ENCODE assay signal across 10 cellular contexts in genomic region chr1:208203848-208204609, GRCh38. TPM values are rescaled to one million over a fixed set of nuclear protein-coding genes. Genes with fewer than 3 reads are reported as not detected.
A peak's percentile ranks its signal among the peaks of the same experiment; 100 is the strongest.
DNase-seq lines count a peak whose midpoint lies in the region; ATAC-seq and TF ChIP-seq lines count a peak whose summit lies in the region.
"Had no signal": no experiment of that assay in that cellular context is flagged by ENCODE, and none has a peak within 500 bp of the region (broad histone marks: within the 10 kb centered on the region; RNA-seq: fewer than 3 reads in every experiment).

No MANE protein-coding gene starts in this region.

- H3K4me3 Mint-ChIP-seq in chondrocyte (ENCODE audit: unreplicated experiment) = no peak overlapping the region
- H3K4me3 Mint-ChIP-seq: activated CD8-positive, alpha-beta memory T cell treated with anti-CD3 and anti-CD28 coated beads, Interleukin-2, amount 10 ng/mL, durations not matched to agents 7 days and 5 days had no signal

- H3K4me1 Mint-ChIP-seq in chondrocyte (ENCODE audit: low read depth) = peaks cover 34% of the 10 kb centered on the region
- H3K4me1 Mint-ChIP-seq: activated CD8-positive, alpha-beta memory T cell treated with anti-CD3 and anti-CD28 coated beads, Interleukin-2, amount 10 ng/mL, durations not matched to agents 7 days and 5 days had no signal

- H3K36me3 ChIP-seq in RWPE2 (ENCODE audit: low read depth) = peaks cover 25% of the 10 kb centered on the region

- H3K27ac Mint-ChIP-seq in chondrocyte (ENCODE audit: unreplicated experiment) = no peak overlapping the region
- H3K27ac Mint-ChIP-seq: activated CD8-positive, alpha-beta memory T cell treated with anti-CD3 and anti-CD28 coated beads, Interleukin-2, amount 10 ng/mL, durations not matched to agents 7 days and 5 days had no signal

- H3K27me3 Mint-ChIP-seq in chondrocyte (ENCODE audit: low read depth) = no peaks in the 10 kb centered on the region

- intact Hi-C loops in sciatic nerve (cut with DNase I) = no loop called here

- H3K4me3 ChIP-seq in RWPE2 (ENCODE audit: severe bottlenecking) = no peak overlapping the region

- peak; percentile 56 for DNase-seq in ELR (ENCODE audit: low read depth)
- no peak for DNase-seq in RWPE2 (ENCODE audit: low spot score)
- DNase-seq in globus pallidus (ENCODE audit: low spot score) = peak; percentile 17
- DNase-seq in sciatic nerve (ENCODE audit: low spot score) = no peak
- DNase-seq in chondrocyte (ENCODE audit: low spot score) = no peak
- DNase-seq: activated CD8-positive, alpha-beta memory T cell treated with anti-CD3 and anti-CD28 coated beads, Interleukin-2, amount 10 ng/mL, durations not matched to agents 7 days and 5 days; effector CD8-positive, alpha-beta T cell had no signal

- H3K36me3 Mint-ChIP-seq in chondrocyte (ENCODE audit: low read depth) = peaks cover 3% of the 10 kb centered on the region
- H3K36me3 Mint-ChIP-seq: activated CD8-positive, alpha-beta memory T cell treated with anti-CD3 and anti-CD28 coated beads, Interleukin-2, amount 10 ng/mL, durations not matched to agents 7 days and 5 days had no signal

- H3K4me1 ChIP-seq in RWPE2 (ENCODE audit: insufficient read depth, poor library complexity, severe bottlenecking) = peaks cover 58% of the 10 kb centered on the region

- peak overlapping the region; percentile 77 for H3K27ac ChIP-seq in RWPE2 (ENCODE audit: poor library complexity, severe bottlenecking)

- TF ChIP-seq CTCF in RWPE2 (IDR thresholded peaks at IDR 0.05; ENCODE audit: poor library complexity, severe bottlenecking) (no peak), chondrocyte (IDR thresholded peaks at IDR 0.05) (no peak)

- no peaks in the 10 kb centered on the region for H3K27me3 ChIP-seq in RWPE2 (ENCODE audit: insufficient read depth, poor library complexity, severe bottlenecking)

- ATAC-seq in RWPE2 (ENCODE audit: low read depth) (no peak), sciatic nerve (peak; percentile 44), HG03196 (IDR thresholded peaks at IDR 0.05; ENCODE audit: unreplicated experiment) (no peak), HG02840 (IDR thresholded peaks at IDR 0.05; ENCODE audit: low FRiP score, unreplicated experiment) (no peak), HG02981 (IDR thresholded peaks at IDR 0.05; ENCODE audit: unreplicated experiment) (no peak)
- ATAC-seq: activated CD8-positive, alpha-beta memory T cell treated with anti-CD3 and anti-CD28 coated beads, Interleukin-2, amount 10 ng/mL, durations not matched to agents 7 days and 5 days had no signal

- H3K9me3 Mint-ChIP-seq in chondrocyte (ENCODE audit: low read depth) = no peaks in the 10 kb centered on the region

- H3K9me3 ChIP-seq in RWPE2 (ENCODE audit: severe bottlenecking) = no peaks in the 10 kb centered on the region

RNA-seq across cellular contexts. Expression of gene PLXNA2, which starts 40.2 kb away (rescaled TPM):
- total RNA-seq in sciatic nerve (28.2 TPM), chondrocyte (22.0 to 37.9 TPM (median 24.9 TPM) in 3 replicates)

Comparison
In these comparisons a context has a peak if more than half of its experiments do, and no peak if none do; other contexts are left out.
1. DNase-seq: peak in ELR (single experiment) and globus pallidus (single experiment); none in RWPE2 (single experiment), sciatic nerve (single experiment) and chondrocyte (single experiment).